ENCODE assay signal across 8 cellular contexts in genomic region chr1:203038217-203038741, GRCh38. TPM values are rescaled to one million over a fixed set of nuclear protein-coding genes. Genes with fewer than 3 reads are reported as not detected.
DNase-seq lines count a peak whose midpoint lies in the region; ATAC-seq, FAIRE-seq and TF ChIP-seq lines count a peak whose summit lies in the region.

No MANE protein-coding gene starts in this region.

- no peak for FAIRE-seq in frontal cortex (lab: Jason Lieb, UNC)

- no peaks in the 10 kb centered on the region for H3K9me3 Mint-ChIP-seq in activated T-helper 17 cell treated with anti-CD3 and anti-CD28 coated beads, Interleukin-2, amount 50 U/mL, for 72 hours

- peak; percentile 41 for ATAC-seq in HG02885 (IDR thresholded peaks at IDR 0.05; ENCODE audit: poor library complexity, unreplicated experiment)
- ATAC-seq in activated T-helper 17 cell treated with anti-CD3 and anti-CD28 coated beads, Interleukin-2, amount 50 U/mL, for 72 hours (replicated peaks): peak; percentile 63

- DNase-seq in D341Med (ENCODE audit: low spot score): peak; percentile 34
- DNase-seq in kidney glomerular epithelial cell (lab: John Stamatoyannopoulos, UW): peak; percentile 99
- no peak for DNase-seq in GM20000 (ENCODE audit: low spot score)
- DNase-seq in NCI-H146 (lab: John Stamatoyannopoulos, UW): no peak
- DNase-seq in frontal cortex (ENCODE audit: low spot score in 2 of 2): no peak
- DNase-seq in SKM-1 treated with dmso at 0.1 percent for 144 hours (lab: John Stamatoyannopoulos, UW; ENCODE audit: unreplicated experiment): no peak

- peaks cover 9% of the 10 kb centered on the region for H3K27me3 Mint-ChIP-seq in activated T-helper 17 cell treated with anti-CD3 and anti-CD28 coated beads, Interleukin-2, amount 50 U/mL, for 72 hours

- no peak for TF ChIP-seq CTCF in GM20000 (IDR thresholded peaks at IDR 0.05; ENCODE audit: extremely low read depth, missing control alignments)

- no peak overlapping the region for H3K27ac Mint-ChIP-seq in activated T-helper 17 cell treated with anti-CD3 and anti-CD28 coated beads, Interleukin-2, amount 50 U/mL, for 72 hours

- peaks cover 45% of the 10 kb centered on the region for H3K36me3 Mint-ChIP-seq in activated T-helper 17 cell treated with anti-CD3 and anti-CD28 coated beads, Interleukin-2, amount 50 U/mL, for 72 hours (ENCODE audit: low read depth)

- peaks cover 9% of the 10 kb centered on the region for H3K4me1 Mint-ChIP-seq in activated T-helper 17 cell treated with anti-CD3 and anti-CD28 coated beads, Interleukin-2, amount 50 U/mL, for 72 hours

- H3K4me3 Mint-ChIP-seq in activated T-helper 17 cell treated with anti-CD3 and anti-CD28 coated beads, Interleukin-2, amount 50 U/mL, for 72 hours: no peak overlapping the region

RNA-seq across cellular contexts. Expression of gene PPFIA4, which starts 12.0 kb away (rescaled TPM):
- 100 to 1,000 TPM in 1 of 2 donors, 10 to 100 TPM in 1; 38.1 to 244 TPM for total RNA-seq in activated T-helper 17 cell treated with anti-CD3 and anti-CD28 coated beads, Interleukin-2, amount 50 U/mL, for 72 hours
- total RNA-seq in frontal cortex: 12.6 TPM

RNA-seq across cellular contexts. Expression of gene TMEM183A, which starts 31.1 kb away (rescaled TPM):
- 10 to 100 TPM; 50.1 to 62.6 TPM for total RNA-seq in activated T-helper 17 cell treated with anti-CD3 and anti-CD28 coated beads, Interleukin-2, amount 50 U/mL, for 72 hours
- 147 TPM for total RNA-seq in frontal cortex

RNA-seq across cellular contexts. Expression of gene MYOG, which starts 47.5 kb away (rescaled TPM):
- total RNA-seq in activated T-helper 17 cell treated with anti-CD3 and anti-CD28 coated beads, Interleukin-2, amount 50 U/mL, for 72 hours: not detected
- under 0.01 TPM for total RNA-seq in frontal cortex

Comparison
In these comparisons a context has a peak if more than half of its experiments do, and no peak if none do; other contexts are left out.
1. DNase-seq: peak in D341Med (single experiment) and kidney glomerular epithelial cell (single experiment); none in GM20000 (single experiment), NCI-H146 (single experiment), frontal cortex (0 of 2) and SKM-1 treated with dmso at 0.1 percent for 144 hours (single experiment).